In the genomic region with DNA sequence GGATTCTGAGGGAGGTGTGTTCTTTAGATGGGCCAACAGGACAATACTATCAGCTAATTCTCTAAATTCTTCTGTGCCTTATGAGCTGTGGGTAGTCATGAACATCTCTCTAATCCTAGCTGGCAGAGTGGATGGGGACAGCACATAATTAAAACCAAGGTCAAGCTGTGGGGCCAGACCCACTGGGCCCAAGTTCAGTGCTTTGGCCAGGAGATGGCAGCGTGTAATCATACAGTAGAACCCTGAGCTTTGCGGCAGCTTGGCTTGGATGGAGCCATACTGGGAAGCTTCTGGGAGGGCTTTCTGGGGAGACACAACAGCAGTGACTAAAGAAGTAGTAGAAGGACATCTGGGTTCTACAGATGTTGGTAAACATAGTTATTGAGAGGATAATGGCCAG, we compare ENCODE assay signal across 8 cellular contexts.
A peak's percentile ranks its signal among the peaks of the same experiment; 100 is the strongest.
DNase-seq lines count a peak whose midpoint lies in the region; FAIRE-seq and TF ChIP-seq lines count a peak whose summit lies in the region.

No MANE protein-coding gene starts in this region.

- DNase-seq in GM10248 (ENCODE audit: extremely low spot score) = peak; percentile 19
- DNase-seq in HuH-7.5 (ENCODE audit: low spot score) = peak; percentile 9
- DNase-seq in choroid plexus epithelial cell (ENCODE audit: low read depth) = peak; percentile 40
- peak; percentile 51 for DNase-seq in small intestine
- no peak for DNase-seq in HAP-1 (ENCODE audit: low spot score in 2 of 2)
- DNase-seq in NCI-H1436 (lab: John Stamatoyannopoulos, UW) = no peak
- no peak for DNase-seq in middle frontal gyrus (ENCODE audit: extremely low spot score, low spot score)
- DNase-seq in G401 (ENCODE audit: low spot score) = no peak

- H3K9me3 ChIP-seq in small intestine (ENCODE audit: control insufficient read depth, low read depth) (no peaks in the 10 kb centered on the region), HAP-1 (no peaks in the 10 kb centered on the region)

- POLR2A ChIA-PET in GM10248 (lab: Yijun Ruan, JAX) = no interaction called here

- H3K27me3 ChIP-seq in small intestine (ENCODE audit: control insufficient read depth in 2 of 2, insufficient read depth in 2 of 2, low read length in 2 of 2) (no peaks in the 10 kb centered on the region), HAP-1 (ENCODE audit: low read depth) (no peaks in the 10 kb centered on the region)

- peak; percentile 39 for TF ChIP-seq CTCF in GM10248 (IDR thresholded peaks at IDR 0.05; ENCODE audit: control extremely low read depth, extremely low read depth, low read depth, missing control alignments)
- peak; percentile 68 for TF ChIP-seq CTCF in choroid plexus epithelial cell (conservative IDR thresholded peaks at IDR 0.05; ENCODE audit: low read depth, low read length)

- FAIRE-seq in small intestine (lab: Jason Lieb, UNC) = no peak

- no peak overlapping the region for H3K27ac ChIP-seq in small intestine (ENCODE audit: low read depth in 1 of 2, low read length in 1 of 2)

- CTCF ChIA-PET in GM10248 (lab: Yijun Ruan, JAX) = interaction anchor here (0.7 to 4.9 kb wide), 11 partner anchors 9 to 154 kb away, joined by 3 to 34 read pairs (median 4); partner anchors contain the start of gene CXCL13

- WGBS in small intestine, 3 donors = 64 to 79% (median 66%) methylated on average over 2 of the region's 2 CpGs

- H3K4me1 ChIP-seq in small intestine (ENCODE audit: control insufficient read depth in 2 of 2, insufficient read depth in 1 of 2, low read depth in 1 of 2, low read length in 1 of 2) (no peaks in the 10 kb centered on the region), HAP-1 (no peaks in the 10 kb centered on the region)

- in situ Hi-C loops in HAP-1 (cut with MboI; ENCODE audit: low sequenced_read_pairs) = no loop called here
- in situ Hi-C loops in G401 (cut with HindIII; ENCODE audit: low sequenced_read_pairs) = no loop called here

- H3K36me3 ChIP-seq in small intestine (ENCODE audit: control insufficient read depth in 2 of 2, insufficient read depth in 2 of 2, low read length in 2 of 2) = no peaks in the 10 kb centered on the region
- no peaks in the 10 kb centered on the region for H3K36me3 ChIP-seq in HAP-1 (replicated peaks)

- H3K4me3 ChIP-seq in choroid plexus epithelial cell (ENCODE audit: low read depth, low read length) (no peak overlapping the region), small intestine (ENCODE audit: low read depth in 1 of 2, low read length in 2 of 2) (no peak overlapping the region), HAP-1 (no peak overlapping the region)

Comparison
In these comparisons a context has a peak if more than half of its experiments do, and no peak if none do; other contexts are left out.
1. DNase-seq: peak in GM10248 (single experiment), HuH-7.5 (single experiment), choroid plexus epithelial cell (single experiment) and small intestine (single experiment); none in HAP-1 (0 of 2), NCI-H1436 (single experiment), middle frontal gyrus (single experiment) and G401 (single experiment).